In genomic region chr12:108313609-108314331, GRCh38 we compare ENCODE assay signal across 1 cellular context.
TF ChIP-seq lines count a peak whose summit lies in the region.

No MANE protein-coding gene starts in this region.

TF ChIP-seq in GM12878, 131 proteins besides CTCF, POLR2A, EP300 and RAD21:
- TF ChIP-seq MLLT1 (IDR thresholded peaks at IDR 0.05) (0 out of 2 replicates have a peak, but pooled peaks have one; percentile 27), RELB (IDR thresholded peaks at IDR 0.05; ENCODE audit: low read depth) (no peak), SPI1 (IDR thresholded peaks at IDR 0.05; ENCODE audit: borderline replicate concordance, insufficient read depth, low read depth, low read length) (peak; percentile 88), PBX3 (IDR thresholded peaks at IDR 0.05; ENCODE audit: insufficient replicate concordance, low read depth, low read length) (no peak), ATF3 (IDR thresholded peaks at IDR 0.05; ENCODE audit: borderline replicate concordance, extremely low read depth, low read depth, low read length) (no peak), EED (IDR thresholded peaks at IDR 0.05; ENCODE audit: low read depth) (peak; percentile 35; the same call in 1 of the 2 replicates), ZNF384 (IDR thresholded peaks at IDR 0.05; ENCODE audit: borderline replicate concordance, low read depth, low read length) (no peak), E2F8 (IDR thresholded peaks at IDR 0.05; ENCODE audit: low read depth, partially characterized antibody) (no peak), IKZF2 (IDR thresholded peaks at IDR 0.05) (0 out of 4 replicates have a peak, but pooled peaks have one; percentile 6 to 38), SMAD5 (IDR thresholded peaks at IDR 0.05; ENCODE audit: low read depth) (no peak), SREBF1 (IDR thresholded peaks at IDR 0.05; ENCODE audit: low read length) (no peak), ESRRA (IDR thresholded peaks at IDR 0.05; ENCODE audit: low read length) (no peak), ZNF207 (IDR thresholded peaks at IDR 0.05; ENCODE audit: borderline replicate concordance) (no peak), MTA2 (IDR thresholded peaks at IDR 0.05; ENCODE audit: low read depth) (no peak), NR2C2 (IDR thresholded peaks at IDR 0.05; ENCODE audit: borderline replicate concordance, control insufficient read depth, insufficient read length, low read depth) (no peak), RUNX3 (IDR thresholded peaks at IDR 0.05; ENCODE audit: low read length) (peak; percentile 9; the same call in 1 of the 2 replicates), TCF3 (IDR thresholded peaks at IDR 0.05; ENCODE audit: borderline replicate concordance, insufficient read depth, low read depth, low read length) (no peak), ZNF592 (IDR thresholded peaks at IDR 0.05) (no peak), EGR1 (IDR thresholded peaks at IDR 0.05; ENCODE audit: borderline replicate concordance in 1 of 2, low read depth in 2 of 2, low read length in 2 of 2) (no peak), NFYA (IDR thresholded peaks at IDR 0.05; ENCODE audit: borderline replicate concordance, low read depth, low read length) (no peak), NRF1 (conservative IDR thresholded peaks at IDR 0.05; ENCODE audit: low read depth, low read length) (no peak), CEBPZ (IDR thresholded peaks at IDR 0.05; ENCODE audit: low read depth, low read length) (no peak), SIX5 (IDR thresholded peaks at IDR 0.05; ENCODE audit: low read depth, low read length, severe bottlenecking) (no peak)
